Comparison of ENCODE assay signal across 17 cellular contexts in the genomic region with DNA sequence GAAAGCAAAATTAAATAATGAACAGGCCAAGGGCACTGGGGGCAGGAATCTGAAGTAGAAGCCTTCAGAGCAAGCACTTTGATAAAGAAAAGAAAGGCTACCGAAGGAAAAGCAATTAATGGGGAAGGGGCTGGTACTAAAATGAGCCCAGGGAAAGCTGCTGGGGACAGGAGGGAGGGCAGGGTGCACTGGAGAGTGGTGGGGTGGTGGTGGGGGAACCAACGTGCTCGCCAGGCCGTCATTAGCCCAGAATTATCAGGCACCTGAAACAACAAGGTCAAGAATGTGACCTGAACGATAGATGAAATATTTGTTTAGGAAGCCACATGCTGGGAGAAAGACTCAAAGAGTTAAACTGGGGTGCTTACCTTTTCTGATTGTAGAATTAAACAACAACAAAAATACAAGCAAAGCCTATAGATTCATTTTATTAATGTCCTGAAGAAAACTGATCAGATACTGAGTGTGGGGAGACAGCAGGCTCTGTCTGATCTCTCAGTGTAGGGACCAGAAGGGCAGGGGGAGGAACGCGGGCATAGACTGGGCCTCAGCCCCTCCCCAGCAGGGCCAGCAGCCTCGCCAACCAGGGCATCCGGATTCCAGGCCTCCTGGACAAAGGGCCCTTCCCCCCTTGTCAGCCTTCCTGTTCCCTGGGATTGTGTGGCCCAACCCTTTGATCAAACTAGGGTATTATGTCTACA.
DNase-seq lines count a peak whose midpoint lies in the region; ATAC-seq and TF ChIP-seq lines count a peak whose summit lies in the region.
"Had no signal": no experiment of that assay in that cellular context is flagged by ENCODE, and none has a peak within 500 bp of the region (broad histone marks: within the 10 kb centered on the region; RNA-seq: fewer than 3 reads in every experiment).

No MANE protein-coding gene starts in this region.

- peak overlapping the region; percentile 99 for H3K27ac Mint-ChIP-seq in progenitor cell of endocrine pancreas
- H3K27ac Mint-ChIP-seq: T-cell had no signal

- no peak overlapping the region for H3K4me2 ChIP-seq in OCI-LY7 (ENCODE audit: low read length)

- ATAC-seq in HG02678 (IDR thresholded peaks at IDR 0.05; ENCODE audit: unreplicated experiment), result no peak
- ATAC-seq: activated CD4-positive, CD25-positive, alpha-beta regulatory T cell treated with anti-CD3 and anti-CD28 coated beads, Interleukin-2, amount 50 U/mL, for 24 hours; HCT116; T-cell had no signal

- no peak overlapping the region for H2AFZ ChIP-seq in OCI-LY7 (ENCODE audit: low read length)

- H3K9me3 Mint-ChIP-seq in progenitor cell of endocrine pancreas (ENCODE audit: low read depth), result peaks cover 21% of the 10 kb centered on the region

- BruUV-seq in OCI-LY7 (replicated peaks; lab: Mats Ljungman, UMichigan), result no TSS peak

- H4K20me1 ChIP-seq in OCI-LY7 (ENCODE audit: insufficient read depth, low read length), result no peaks in the 10 kb centered on the region

- no peak overlapping the region for H3K4me3 ChIP-seq in OCI-LY7 (ENCODE audit: low read depth, low read length, poor library complexity, severe bottlenecking)

- no peaks in the 10 kb centered on the region for H3K9me2 ChIP-seq in OCI-LY7 (ENCODE audit: insufficient read depth, low read length)

- in situ Hi-C loops in GM13977 (cut with MboI; ENCODE audit: low pct_unique_long_range_greater_than_20kb, low sequenced_read_pairs, unreplicated experiment), result no loop called here

- no peaks in the 10 kb centered on the region for H3K36me3 ChIP-seq in OCI-LY7 (ENCODE audit: insufficient read depth, low read length)

- peak overlapping the region; percentile 56 for H3K4me3 Mint-ChIP-seq in progenitor cell of endocrine pancreas (ENCODE audit: low read depth)
- H3K4me3 Mint-ChIP-seq: T-cell had no signal

- intact Hi-C loops in OCI-LY7 (cut with micrococcal nuclease; ENCODE audit: unreplicated experiment), result no loop called here

- no peak overlapping the region for H3K27ac ChIP-seq in OCI-LY7 (ENCODE audit: low read depth, low read length, poor library complexity, severe bottlenecking)

- H3K36me3 Mint-ChIP-seq in progenitor cell of endocrine pancreas (ENCODE audit: insufficient read depth), result peaks cover 6% of the 10 kb centered on the region
- H3K36me3 Mint-ChIP-seq: T-cell had no signal

- H3K4me1 ChIP-seq in OCI-LY7 (ENCODE audit: insufficient read depth, low read length, poor library complexity, severe bottlenecking), result no peaks in the 10 kb centered on the region

- H3K4me1 Mint-ChIP-seq in progenitor cell of endocrine pancreas (ENCODE audit: low read depth), result peaks cover 47% of the 10 kb centered on the region

- CTCF ChIA-PET in OCI-LY7 (lab: Charles Lee; ENCODE audit: unreplicated experiment), result interaction anchor here (0.5 kb wide), 1 partner anchor 238 kb away, joined by 5 read pairs; no protein-coding TSS in a partner anchor

- DNase-seq in HuH-7 (ENCODE audit: low spot score) (peak; percentile 64), dermis blood vessel endothelial cell (peak; percentile 38), left kidney (ENCODE audit: low read depth, low spot score) (peak; percentile 72), progenitor cell of endocrine pancreas (ENCODE audit: low spot score, unreplicated experiment) (peak; percentile 56), GM13977 (ENCODE audit: low spot score) (no peak), OCI-LY7 (ENCODE audit: low spot score) (no peak), SIG-M5 treated with dmso at 0.1 percent for 504 hours (lab: John Stamatoyannopoulos, UW; ENCODE audit: unreplicated experiment) (no peak)
- DNase-seq: activated CD8-positive, alpha-beta memory T cell treated with anti-CD3 and anti-CD28 coated beads, Interleukin-2, amount 50 U/mL, for 48 hours; activated naive CD4-positive, alpha-beta T cell treated with anti-CD3 and anti-CD28 coated beads, Interleukin-2, amount 50 U/mL, for 16 hours; DMS153; Karpas-422; NCI-H446 treated with DMSO at 0.1 percent for 48 hours; occipital lobe; T-cell had no signal

- no peak for TF ChIP-seq CTCF in progenitor cell of endocrine pancreas (IDR thresholded peaks at IDR 0.05; ENCODE audit: unreplicated experiment)
- no peak for TF ChIP-seq CTCF in GM13977 (IDR thresholded peaks at IDR 0.05; ENCODE audit: extremely low read depth, insufficient read depth, missing control alignments)
- TF ChIP-seq CTCF in OCI-LY7 (conservative IDR thresholded peaks at IDR 0.05; ENCODE audit: low read length), result no peak

- POLR2A ChIA-PET in OCI-LY7 (lab: Charles Lee), result no interaction called here

- no peaks in the 10 kb centered on the region for H3K79me2 ChIP-seq in OCI-LY7 (ENCODE audit: insufficient read depth, low read depth, low read length)

- H3K27me3 Mint-ChIP-seq in progenitor cell of endocrine pancreas, result no peaks in the 10 kb centered on the region
- H3K27me3 Mint-ChIP-seq: T-cell had no signal

- no peaks in the 10 kb centered on the region for H3K9me3 ChIP-seq in OCI-LY7 (ENCODE audit: low read length)

Comparison
In these comparisons a context has a peak if more than half of its experiments do, and no peak if none do; other contexts are left out.
1. DNase-seq: peak in HuH-7 (single experiment), dermis blood vessel endothelial cell (single experiment), left kidney (single experiment) and progenitor cell of endocrine pancreas (single experiment); none in GM13977 (single experiment), OCI-LY7 (single experiment) and SIG-M5 treated with dmso at 0.1 percent for 504 hours (single experiment).